In the genomic region with DNA sequence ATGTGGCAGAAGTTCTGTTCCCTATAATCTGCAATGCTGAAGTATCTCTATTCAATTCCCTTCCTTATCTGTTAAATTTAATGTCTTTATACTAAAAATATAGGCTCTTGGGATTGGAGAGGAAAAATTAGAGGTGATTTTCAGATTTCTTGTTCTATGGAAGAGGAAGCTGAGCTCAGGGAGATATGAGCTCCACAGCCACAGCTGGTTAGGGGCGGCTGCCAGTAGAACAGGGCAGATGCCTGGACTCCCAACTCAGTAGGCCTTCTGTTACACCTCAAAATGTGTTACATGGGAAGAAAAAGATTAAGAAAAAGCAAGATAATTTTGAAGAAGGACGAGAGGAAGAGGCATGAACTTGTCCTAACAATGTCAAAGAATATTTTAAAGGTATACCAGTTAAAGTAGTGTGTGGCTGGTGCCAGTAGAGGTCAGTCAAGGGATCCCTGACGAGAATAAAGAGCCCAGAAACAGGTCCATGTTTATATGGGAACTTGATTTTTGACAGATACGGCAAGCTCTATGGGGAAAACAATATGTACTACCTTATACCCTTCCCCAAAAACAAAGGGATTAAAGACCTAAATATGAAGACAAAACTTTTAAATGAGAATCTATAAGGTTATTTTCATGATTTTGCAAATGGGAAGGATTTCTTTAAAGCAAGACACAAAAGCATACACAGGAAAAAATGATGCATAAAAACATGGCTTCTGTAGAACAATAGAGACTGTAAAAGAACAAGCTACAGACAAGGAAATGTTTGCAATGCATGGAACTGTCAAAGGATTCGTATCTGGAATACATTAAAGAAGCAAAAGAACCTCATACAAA, we compare ENCODE assay signal across 9 cellular contexts.
A peak's percentile ranks its signal among the peaks of the same experiment; 100 is the strongest.
DNase-seq lines count a peak whose midpoint lies in the region; ATAC-seq and TF ChIP-seq lines count a peak whose summit lies in the region.
"Had no signal": no experiment of that assay in that cellular context is flagged by ENCODE, and none has a peak within 500 bp of the region (broad histone marks: within the 10 kb centered on the region; RNA-seq: fewer than 3 reads in every experiment).

No MANE protein-coding gene starts in this region.

- no peaks in the 10 kb centered on the region for H3K9me3 Mint-ChIP-seq in effector memory CD8-positive, alpha-beta T cell
- no peaks in the 10 kb centered on the region for H3K9me3 Mint-ChIP-seq in nephron progenitor cell

- no peak overlapping the region for H3K4me3 Mint-ChIP-seq in effector memory CD8-positive, alpha-beta T cell
- H3K4me3 Mint-ChIP-seq in nephron progenitor cell: no peak overlapping the region
- H3K4me3 Mint-ChIP-seq: activated naive CD8-positive, alpha-beta T cell had no signal

- TF ChIP-seq CTCF in HFF-Myc (IDR thresholded peaks at IDR 0.05; ENCODE audit: low read depth, low read length, missing control alignments) (peak; percentile 55), nephron progenitor cell (IDR thresholded peaks at IDR 0.05) (peak; percentile 65)

- no peaks in the 10 kb centered on the region for H3K27me3 Mint-ChIP-seq in effector memory CD8-positive, alpha-beta T cell
- no peaks in the 10 kb centered on the region for H3K27me3 Mint-ChIP-seq in nephron progenitor cell (ENCODE audit: low read depth, poor library complexity)
- H3K27me3 Mint-ChIP-seq: activated naive CD8-positive, alpha-beta T cell had no signal

- H3K27ac Mint-ChIP-seq in effector memory CD8-positive, alpha-beta T cell: peak overlapping the region in 1 of 2 donors; percentile 11
- no peak overlapping the region for H3K27ac Mint-ChIP-seq in nephron progenitor cell

- no peaks in the 10 kb centered on the region for H3K4me1 Mint-ChIP-seq in effector memory CD8-positive, alpha-beta T cell (ENCODE audit: low read depth in 2 of 2)
- H3K4me1 Mint-ChIP-seq in nephron progenitor cell: no peaks in the 10 kb centered on the region

- H3K4me3 ChIP-seq in HFF-Myc (replicated peaks; ENCODE audit: low read depth, low read length): no peak overlapping the region

- peaks cover 33% of the 10 kb centered on the region for H3K36me3 Mint-ChIP-seq in effector memory CD8-positive, alpha-beta T cell (ENCODE audit: insufficient read depth)
- H3K36me3 Mint-ChIP-seq in nephron progenitor cell (ENCODE audit: low read depth): peaks cover 27% of the 10 kb centered on the region

- ATAC-seq in effector memory CD8-positive, alpha-beta T cell (replicated peaks): peak; percentile 35
- ATAC-seq in GM19324 (IDR thresholded peaks at IDR 0.05; ENCODE audit: low FRiP score, unreplicated experiment): no peak

- peak; percentile 8 for DNase-seq in NK-92 treated with Interleukin-12 subunit alpha and Interleukin-12 subunit beta, amount 100 ng/mL, for 24 hours (lab: John Stamatoyannopoulos, UW)
- DNase-seq in NK-92 (lab: John Stamatoyannopoulos, UW; ENCODE audit: unreplicated experiment) (no peak), HFF-Myc (ENCODE audit: extremely low read depth, low read depth) (no peak), NOMO-1 treated with DMSO at 0.1 percent for 48 hours (lab: John Stamatoyannopoulos, UW; ENCODE audit: unreplicated experiment) (peak; percentile 33), nephron progenitor cell (peak; percentile 11), NCI-H187 treated with DMSO at 0.1 percent for 48 hours (lab: John Stamatoyannopoulos, UW) (no peak)
- DNase-seq in effector memory CD8-positive, alpha-beta T cell: no peak

Comparison
In these comparisons a context has a peak if more than half of its experiments do, and no peak if none do; other contexts are left out.
1. DNase-seq: peak in NK-92 treated with Interleukin-12 subunit alpha and Interleukin-12 subunit beta, amount 100 ng/mL, for 24 hours (single experiment), NOMO-1 treated with DMSO at 0.1 percent for 48 hours (single experiment) and nephron progenitor cell (single experiment); none in NK-92 (single experiment), HFF-Myc (single experiment), effector memory CD8-positive, alpha-beta T cell (0 of 3) and NCI-H187 treated with DMSO at 0.1 percent for 48 hours (single experiment).